29 cellular contexts compared by ENCODE assay signal in genomic region chr10:132945125-132945893, GRCh38. TPM values are rescaled to one million over a fixed set of nuclear protein-coding genes. Genes with fewer than 3 reads are reported as not detected.
A peak's percentile ranks its signal among the peaks of the same experiment; 100 is the strongest.
DNase-seq lines count a peak whose midpoint lies in the region; ATAC-seq and TF ChIP-seq lines count a peak whose summit lies in the region.
"Had no signal": no experiment of that assay in that cellular context is flagged by ENCODE, and none has a peak within 500 bp of the region (broad histone marks: within the 10 kb centered on the region; RNA-seq: fewer than 3 reads in every experiment).

No MANE protein-coding gene starts in this region.

- DNase-seq in activated CD8-positive, alpha-beta memory T cell treated with anti-CD3 and anti-CD28 coated beads, Interleukin-2, amount 50 U/mL, for 48 hours: peak; percentile 37
- DNase-seq in activated CD8-positive, alpha-beta memory T cell treated with anti-CD3 and anti-CD28 coated beads, Interleukin-2, amount 50 U/mL, for 4 hours: no peak
- DNase-seq in left ventricle myocardium superior: peak; percentile 15
- DNase-seq in right atrium auricular region (ENCODE audit: low spot score): no peak
- DNase-seq in osteoblast (ENCODE audit: insufficient read length, low spot score, missing footprints): peak; percentile 72
- DNase-seq in upper lobe of right lung: peak; percentile 56
- no peak for DNase-seq in stimulated activated naive CD4-positive, alpha-beta T cell treated with Interleukin-2 at 50 U/mL for 16 hours (lab: John Stamatoyannopoulos, UW)
- no peak for DNase-seq in T1000 (lab: John Stamatoyannopoulos, UW)
- DNase-seq: 8988T; ACHN; BE2C; CD8-positive, alpha-beta memory T cell; DMS 273 treated with DMSO at 0.1 percent for 48 hours; DMS79; EL; GDM1; Karpas-422; NCI-H1092; NCI-H1417 treated with DMSO at 0.1 percent for 48 hours; NCI-H1694 treated with DMSO at 0.1 percent for 48 hours; NCI-H2081; NCI-H2171; NCI-H226; NCI-H510A; NCI-H69; SHP77 treated with DMSO at 0.1 percent for 48 hours had no signal

- H3K27ac ChIP-seq in right atrium auricular region (no peak overlapping the region), osteoblast (ENCODE audit: low read depth, low read length) (no peak overlapping the region), upper lobe of right lung (no peak overlapping the region)
- H3K27ac ChIP-seq: RWPE1 had no signal

- no peaks in the 10 kb centered on the region for H3K79me2 ChIP-seq in osteoblast (ENCODE audit: insufficient read depth, low read length)

- no peak overlapping the region for H3K4me3 ChIP-seq in right atrium auricular region
- H3K4me3 ChIP-seq in osteoblast (ENCODE audit: insufficient read depth, low read length): no peak overlapping the region
- no peak overlapping the region for H3K4me3 ChIP-seq in upper lobe of right lung
- H3K4me3 ChIP-seq: GM12878 had no signal

- H2AFZ ChIP-seq in osteoblast (ENCODE audit: low read length): no peak overlapping the region

- no peaks in the 10 kb centered on the region for H3K9me3 ChIP-seq in right atrium auricular region
- no peaks in the 10 kb centered on the region for H3K9me3 ChIP-seq in osteoblast (ENCODE audit: low read depth, low read length)
- H3K9me3 ChIP-seq in upper lobe of right lung: no peaks in the 10 kb centered on the region
- H3K9me3 ChIP-seq: BE2C had no signal

- no peaks in the 10 kb centered on the region for H3K36me3 ChIP-seq in right atrium auricular region
- no peaks in the 10 kb centered on the region for H3K36me3 ChIP-seq in osteoblast (ENCODE audit: insufficient read depth, low read length)
- H3K36me3 ChIP-seq in upper lobe of right lung: no peaks in the 10 kb centered on the region
- H3K36me3 ChIP-seq: BE2C had no signal

- no peak for TF ChIP-seq CTCF in right atrium auricular region (IDR thresholded peaks at IDR 0.05)
- TF ChIP-seq CTCF in osteoblast (IDR thresholded peaks at IDR 0.05; ENCODE audit: extremely low read depth, low read depth, low read length): no peak
- no peak for TF ChIP-seq CTCF in upper lobe of right lung (IDR thresholded peaks at IDR 0.05)

- peaks cover 0 to 5% of the 10 kb centered on the region in 2 donors for H3K27me3 ChIP-seq in right atrium auricular region
- H3K27me3 ChIP-seq in osteoblast (ENCODE audit: insufficient read depth, low read length): peaks cover 25% of the 10 kb centered on the region
- peaks cover 50% of the 10 kb centered on the region for H3K27me3 ChIP-seq in upper lobe of right lung

- intact Hi-C loops in left ventricle myocardium superior (cut with micrococcal nuclease) (no loop called here), upper lobe of right lung (cut with DNase I) (no loop called here)

- H3K4me1 ChIP-seq in right atrium auricular region (peaks cover 0 to 17% of the 10 kb centered on the region in 2 donors), osteoblast (ENCODE audit: insufficient read depth, low read length) (no peaks in the 10 kb centered on the region), upper lobe of right lung (peaks cover 11% of the 10 kb centered on the region)
- H3K4me1 ChIP-seq: BE2C had no signal

- no peak for ATAC-seq in left ventricle myocardium superior
- ATAC-seq in upper lobe of right lung: no peak
- ATAC-seq: GM12878, HepG2 had no signal

- no peaks in the 10 kb centered on the region for H4K20me1 ChIP-seq in osteoblast (ENCODE audit: insufficient read depth, low read length)

- no peak overlapping the region for H3K4me2 ChIP-seq in osteoblast (ENCODE audit: insufficient read depth, low read length)

RNA-seq across cellular contexts. Expression of gene CFAP46, which starts 2.9 kb away (rescaled TPM):
- 1.5 TPM for total RNA-seq in left ventricle myocardium superior
- total RNA-seq in right atrium auricular region: 1 to 10 TPM in 1 of 2 donors, under 1 TPM in 1; 0.35 to 1.5 TPM
- total RNA-seq in osteoblast: under 0.01 and 0.29 TPM in 2 replicates
- 0.52 TPM for total RNA-seq in upper lobe of right lung
- total RNA-seq: GM12878 had no signal

Comparison
In these comparisons a context has a peak if more than half of its experiments do, and no peak if none do; other contexts are left out.
1. DNase-seq: peak in activated CD8-positive, alpha-beta memory T cell treated with anti-CD3 and anti-CD28 coated beads, Interleukin-2, amount 50 U/mL, for 48 hours (single experiment), left ventricle myocardium superior (single experiment), osteoblast (single experiment) and upper lobe of right lung (single experiment); none in activated CD8-positive, alpha-beta memory T cell treated with anti-CD3 and anti-CD28 coated beads, Interleukin-2, amount 50 U/mL, for 4 hours (single experiment), right atrium auricular region (single experiment), stimulated activated naive CD4-positive, alpha-beta T cell treated with Interleukin-2 at 50 U/mL for 16 hours (single experiment) and T1000 (single experiment).